In the genomic region with DNA sequence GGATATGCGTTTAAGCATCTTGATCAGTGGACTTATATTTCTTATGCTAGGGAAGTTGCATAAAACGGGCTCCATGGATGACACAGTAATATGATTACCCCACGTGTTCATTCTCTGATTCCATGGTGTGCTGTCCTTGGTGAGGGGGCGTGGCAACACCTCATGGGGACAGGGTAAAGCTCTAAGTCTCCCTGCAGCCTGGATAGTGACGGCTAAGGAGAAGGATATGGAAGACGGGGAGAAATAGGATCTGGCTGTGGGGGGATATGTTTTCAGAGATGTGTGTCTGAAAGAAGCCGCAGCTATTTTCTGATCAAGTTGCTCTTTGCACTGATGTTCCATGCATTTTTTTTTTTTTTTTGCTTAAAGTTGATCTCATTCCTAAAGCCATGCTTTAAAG, we compare ENCODE assay signal across 18 cellular contexts.
DNase-seq lines count a peak whose midpoint lies in the region; ATAC-seq, FAIRE-seq and TF ChIP-seq lines count a peak whose summit lies in the region.
"Had no signal": no experiment of that assay in that cellular context is flagged by ENCODE, and none has a peak within 500 bp of the region (broad histone marks: within the 10 kb centered on the region; RNA-seq: fewer than 3 reads in every experiment).

No MANE protein-coding gene starts in this region.

- no peak for ATAC-seq in GM18873 (IDR thresholded peaks at IDR 0.05; ENCODE audit: low FRiP score, unreplicated experiment)
- ATAC-seq: HCT116 had no signal

- H3K4me3 ChIP-seq in bronchial epithelial cell (ENCODE audit: low read depth, low read length) = no peak overlapping the region
- H3K4me3 ChIP-seq in skeletal muscle satellite cell (ENCODE audit: low read length) = no peak overlapping the region
- H3K4me3 ChIP-seq: adrenal gland, colonic mucosa, lung had no signal

- H3K27ac Mint-ChIP-seq in activated CD4-positive, alpha-beta T cell treated with anti-CD3 and anti-CD28 coated beads, Interleukin-2, amount 10 ng/mL, durations not matched to agents 7 days and 5 days = peak overlapping the region; percentile 74
- H3K27ac Mint-ChIP-seq: progenitor cell of endocrine pancreas had no signal

- peaks cover 67% of the 10 kb centered on the region for H3K27me3 Mint-ChIP-seq in activated CD4-positive, alpha-beta T cell treated with anti-CD3 and anti-CD28 coated beads, Interleukin-2, amount 10 ng/mL, durations not matched to agents 7 days and 5 days

- H3K36me3 Mint-ChIP-seq in activated CD4-positive, alpha-beta T cell treated with anti-CD3 and anti-CD28 coated beads, Interleukin-2, amount 10 ng/mL, durations not matched to agents 7 days and 5 days (ENCODE audit: low read depth) = peaks cover 2% of the 10 kb centered on the region

- POLR2A ChIA-PET in activated CD4-positive, alpha-beta T cell treated with anti-CD3 and anti-CD28 coated beads, Interleukin-2, amount 10 ng/mL, durations not matched to agents 7 days and 5 days (lab: Charles Lee) = no interaction called here

- peaks cover 10% of the 10 kb centered on the region for H3K4me1 ChIP-seq in skeletal muscle satellite cell (ENCODE audit: control insufficient read depth, insufficient read depth, low read length)

- no peak overlapping the region for H3K4me3 Mint-ChIP-seq in activated CD4-positive, alpha-beta T cell treated with anti-CD3 and anti-CD28 coated beads, Interleukin-2, amount 10 ng/mL, durations not matched to agents 7 days and 5 days

- peaks cover 19% of the 10 kb centered on the region for H3K4me1 Mint-ChIP-seq in activated CD4-positive, alpha-beta T cell treated with anti-CD3 and anti-CD28 coated beads, Interleukin-2, amount 10 ng/mL, durations not matched to agents 7 days and 5 days

- intact Hi-C loops in cardiac septum (cut with DNase I) = no loop called here

- H3K4me2 ChIP-seq in skeletal muscle satellite cell (ENCODE audit: low read length) = peak overlapping the region; percentile 58

- H3K36me3 ChIP-seq in bronchial epithelial cell (ENCODE audit: control insufficient read depth, insufficient read depth, low read length) (no peaks in the 10 kb centered on the region), skeletal muscle satellite cell (ENCODE audit: insufficient read depth, low read length) (no peaks in the 10 kb centered on the region)
- H3K36me3 ChIP-seq: adrenal gland, colonic mucosa had no signal

- peaks cover 8% of the 10 kb centered on the region for H3K9me3 Mint-ChIP-seq in activated CD4-positive, alpha-beta T cell treated with anti-CD3 and anti-CD28 coated beads, Interleukin-2, amount 10 ng/mL, durations not matched to agents 7 days and 5 days

- no peaks in the 10 kb centered on the region for H3K27me3 ChIP-seq in bronchial epithelial cell (ENCODE audit: control insufficient read depth, insufficient read depth, low read length)
- H3K27me3 ChIP-seq in skeletal muscle satellite cell (ENCODE audit: control insufficient read depth, insufficient read depth, low read length) = no peaks in the 10 kb centered on the region
- H3K27me3 ChIP-seq: colonic mucosa had no signal

- FAIRE-seq in bronchial epithelial cell (lab: Jason Lieb, UNC) = peak; percentile 50
- FAIRE-seq: GM19239 had no signal

- H3K9me3 ChIP-seq in skeletal muscle satellite cell (replicated peaks; ENCODE audit: low read length) = no peaks in the 10 kb centered on the region
- H3K9me3 ChIP-seq: adrenal gland, colonic mucosa had no signal

- no peak for DNase-seq in activated CD4-positive, alpha-beta T cell treated with anti-CD3 and anti-CD28 coated beads, Interleukin-2, amount 10 ng/mL, durations not matched to agents 7 days and 5 days
- DNase-seq in activated CD4-positive, alpha-beta T cell treated with anti-CD3 and anti-CD28 coated beads, Interleukin-2, amount 50 U/mL, for 4 hours = no peak
- DNase-seq in NCI-H510A treated with DMSO at 0.1 percent for 48 hours (lab: John Stamatoyannopoulos, UW) (peak; percentile 80), bronchial epithelial cell (ENCODE audit: low read depth) (no peak), HCEC 1CT (no peak), cardiac septum (ENCODE audit: low spot score) (no peak)
- DNase-seq: ACHN; activated CD8-positive, alpha-beta memory T cell treated with anti-CD3 and anti-CD28 coated beads, Interleukin-2, amount 50 U/mL, for 4 hours; adrenal gland; colonic mucosa; DMS79 treated with DMSO at 0.1 percent for 48 hours; stimulated activated CD4-positive, alpha-beta T cell treated with anti-CD3 and anti-CD28 coated beads, Interleukin-2, amount 100 ng/mL, for 24 hours had no signal

- H3K9ac ChIP-seq in skeletal muscle satellite cell (ENCODE audit: low read depth, low read length) = no peak overlapping the region

- no peak for TF ChIP-seq CTCF in bronchial epithelial cell (IDR thresholded peaks at IDR 0.05; ENCODE audit: insufficient read depth, low read length, severe bottlenecking)

- CTCF ChIA-PET in activated CD4-positive, alpha-beta T cell treated with anti-CD3 and anti-CD28 coated beads, Interleukin-2, amount 10 ng/mL, durations not matched to agents 7 days and 5 days (lab: Charles Lee) = interaction anchor here (0.6 kb wide), 1 partner anchor 118 kb away, joined by 3 read pairs; no protein-coding TSS in a partner anchor
